In the genomic region with DNA sequence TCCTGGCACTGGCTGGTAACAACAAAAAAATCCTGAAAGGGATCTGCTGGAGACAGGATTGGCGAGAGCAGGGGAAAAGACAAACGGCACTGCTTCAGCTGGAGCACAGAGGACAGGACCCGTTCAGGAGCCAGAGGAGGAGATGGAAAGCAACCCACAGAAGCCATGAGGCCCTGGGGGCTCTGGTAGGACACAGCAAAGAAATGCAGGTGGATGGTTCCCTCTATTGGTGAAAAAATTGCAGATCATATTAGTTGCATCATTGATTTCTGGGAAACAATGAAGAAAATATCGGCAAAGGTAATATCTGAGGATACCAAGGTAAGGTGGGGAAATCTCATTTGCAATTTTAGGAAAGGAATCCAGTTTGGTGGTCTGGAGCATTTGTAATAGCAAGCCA, we compare ENCODE assay signal across 15 cellular contexts. TPM values are rescaled to one million over a fixed set of nuclear protein-coding genes. Genes with fewer than 3 reads are reported as not detected.
A peak's percentile ranks its signal among the peaks of the same experiment; 100 is the strongest.
DNase-seq lines count a peak whose midpoint lies in the region; ATAC-seq and TF ChIP-seq lines count a peak whose summit lies in the region.
"Had no signal": no experiment of that assay in that cellular context is flagged by ENCODE, and none has a peak within 500 bp of the region (broad histone marks: within the 10 kb centered on the region; RNA-seq: fewer than 3 reads in every experiment).

No MANE protein-coding gene starts in this region.

- DNase-seq in ELF-1 (ENCODE audit: low read depth, low spot score) (peak; percentile 10), LNCaP clone FGC (ENCODE audit: low read depth) (no peak), SK-N-MC (ENCODE audit: low read depth, low spot score) (no peak), iPS DF 6.9 (ENCODE audit: low read depth, low spot score) (peak; percentile 11), MG63 (no peak), cardiac septum (ENCODE audit: low spot score) (no peak)
- DNase-seq: activated CD4-positive, alpha-beta T cell treated with anti-CD3 and anti-CD28 coated beads, Interleukin-2, amount 10 ng/mL, durations not matched to agents 7 days and 5 days; amniotic stem cell; cortex of kidney; NCI-H1105; ovary; substantia nigra; T-cell had no signal

- H3K36me3 ChIP-seq in SK-N-MC (ENCODE audit: insufficient read depth, low read length) (no peaks in the 10 kb centered on the region), iPS DF 6.9 (ENCODE audit: control insufficient read depth, insufficient read depth, low read length) (no peaks in the 10 kb centered on the region), MG63 (no peaks in the 10 kb centered on the region)
- H3K36me3 ChIP-seq: ovary had no signal

- no peaks in the 10 kb centered on the region for H3K4me1 ChIP-seq in iPS DF 6.9 (ENCODE audit: control insufficient read depth, insufficient read depth, low read length)

- no peaks in the 10 kb centered on the region for H3K27me3 ChIP-seq in iPS DF 6.9 (ENCODE audit: control insufficient read depth, insufficient read depth, low read length)
- H3K27me3 ChIP-seq in MG63 = peaks cover 7% of the 10 kb centered on the region
- H3K27me3 ChIP-seq: ovary had no signal

- H3K4me3 ChIP-seq in LNCaP clone FGC (ENCODE audit: low read depth, low read length) (no peak overlapping the region), SK-N-MC (peak overlapping the region; percentile 62), iPS DF 6.9 (ENCODE audit: low read length) (no peak overlapping the region), MG63 (no peak overlapping the region)
- H3K4me3 ChIP-seq: ovary had no signal

- H3K27ac ChIP-seq in SK-N-MC (peak overlapping the region; percentile 87), iPS DF 6.9 (ENCODE audit: low read length) (no peak overlapping the region)
- H3K27ac ChIP-seq: ovary had no signal

- 0 out of 2 replicates have a peak, but pooled peaks have one; percentile 11 for TF ChIP-seq CTCF in LNCaP clone FGC (IDR thresholded peaks at IDR 0.05; ENCODE audit: control insufficient read depth, extremely low read depth, insufficient read depth)

- no peaks in the 10 kb centered on the region for H3K9me3 ChIP-seq in SK-N-MC (ENCODE audit: low read depth, low read length)
- H3K9me3 ChIP-seq in iPS DF 6.9 (ENCODE audit: control insufficient read depth, insufficient read depth, low read length) = no peaks in the 10 kb centered on the region
- no peaks in the 10 kb centered on the region for H3K9me3 ChIP-seq in MG63
- H3K9me3 ChIP-seq: ovary had no signal

- H3K9ac ChIP-seq in SK-N-MC (ENCODE audit: insufficient read length) = peak overlapping the region; percentile 23

- intact Hi-C loops in cardiac septum (cut with DNase I) = no loop called here

- WGBS in iPS DF 6.9 (ENCODE audit: insufficient coverage, insufficient read length) = no CpG with 5 or more reads among the region's 4 CpGs

- ATAC-seq in HG02938 (IDR thresholded peaks at IDR 0.05; ENCODE audit: unreplicated experiment) (no peak), HG03439 (IDR thresholded peaks at IDR 0.05; ENCODE audit: unreplicated experiment) (no peak)
- ATAC-seq: T-cell had no signal

RNA-seq across cellular contexts. Expression of gene TPP2, which starts 25.7 kb away (rescaled TPM):
- 33.9 and 43.6 TPM in 2 replicates for total RNA-seq in MG63 (2014; rRNA removed; shearing (Covaris generic); ENCODE audit: low replicate concordance)
- 31.0 TPM for total RNA-seq in cardiac septum

Comparison
In these comparisons a context has a peak if more than half of its experiments do, and no peak if none do; other contexts are left out.
1. DNase-seq: peak in ELF-1 (single experiment) and iPS DF 6.9 (single experiment); none in LNCaP clone FGC (single experiment), SK-N-MC (single experiment), MG63 (single experiment) and cardiac septum (single experiment).